In genomic region chr1:152479792-152480595, GRCh38 we compare ENCODE assay signal across 8 cellular contexts. TPM values are rescaled to one million over a fixed set of nuclear protein-coding genes. Genes with fewer than 3 reads are reported as not detected.
DNase-seq lines count a peak whose midpoint lies in the region; ATAC-seq and TF ChIP-seq lines count a peak whose summit lies in the region.

No MANE protein-coding gene starts in this region.

- H3K27ac ChIP-seq in Karpas-422 (ENCODE audit: low read length) (no peak overlapping the region), dorsolateral prefrontal cortex (no peak overlapping the region)

- H3K9ac ChIP-seq in Karpas-422 (ENCODE audit: low read length) = no peak overlapping the region

- H3K9me2 ChIP-seq in Karpas-422 (replicated peaks; ENCODE audit: insufficient read depth, low read length) = no peaks in the 10 kb centered on the region

- no peaks in the 10 kb centered on the region for H3K79me2 ChIP-seq in Karpas-422 (ENCODE audit: low read length)

- peaks cover 3% of the 10 kb centered on the region; the same call in 1 of the 2 replicates for H3K4me1 ChIP-seq in Karpas-422 (ENCODE audit: low read length)

- H3K9me3 ChIP-seq in Karpas-422 (ENCODE audit: low read length) = peaks cover 5% of the 10 kb centered on the region

- H3K4me3 ChIP-seq in Karpas-422 (ENCODE audit: low read length) = no peak overlapping the region
- no peak overlapping the region for H3K4me3 ChIP-seq in dorsolateral prefrontal cortex

- DNase-seq in EH (ENCODE audit: low read depth) = peak; percentile 61
- peak; percentile 94 for DNase-seq in Karpas-422
- DNase-seq in activated CD4-positive, CD25-positive, alpha-beta regulatory T cell treated with anti-CD3 and anti-CD28 coated beads, Interleukin-2, amount 50 U/mL, for 72 hours = peak; percentile 70
- DNase-seq in dorsolateral prefrontal cortex = no peak
- DNase-seq in stimulated activated CD4-positive, alpha-beta T cell treated with anti-CD3 and anti-CD28 coated beads, Interleukin-12 subunit alpha, Interleukin-12 subunit beta, amount 100 ng/mL, for 24 hours (ENCODE audit: low read depth in 2 of 2) = peak; percentile 32 to 75
- DNase-seq in NCI-H2227 (lab: John Stamatoyannopoulos, UW; ENCODE audit: unreplicated experiment) = no peak
- no peak for DNase-seq in NCI-H345 (lab: John Stamatoyannopoulos, UW)

- ATAC-seq in HG03469 (IDR thresholded peaks at IDR 0.05; ENCODE audit: unreplicated experiment) = no peak

- 0 out of 2 replicates have a peak overlapping the region, but pooled peaks have one; percentile 20 for H2AFZ ChIP-seq in Karpas-422 (ENCODE audit: low read length)

- no peaks in the 10 kb centered on the region for H3K27me3 ChIP-seq in Karpas-422 (ENCODE audit: low read length)
- peaks cover 0 to 7% (median 0%) of the 10 kb centered on the region in 45 donors for H3K27me3 ChIP-seq in dorsolateral prefrontal cortex

- H4K20me1 ChIP-seq in Karpas-422 (ENCODE audit: insufficient read depth, low read depth, low read length) = no peaks in the 10 kb centered on the region

- H3K36me3 ChIP-seq in Karpas-422 (ENCODE audit: insufficient read depth, low read length) = no peaks in the 10 kb centered on the region

- intact Hi-C loops in dorsolateral prefrontal cortex (cut with DNase I) = no loop called here

- peak in 34 of 56 donors; percentile 8 to 46 (median 26) for TF ChIP-seq CTCF in dorsolateral prefrontal cortex (IDR thresholded peaks at IDR 0.05 in 54 of 56, conservative IDR thresholded peaks at IDR 0.05 in 2 of 56; ENCODE audit: low read depth in 1 of 56, partially characterized antibody in 56 of 56)

- H3K4me2 ChIP-seq in Karpas-422 (ENCODE audit: low read depth, low read length, poor library complexity, severe bottlenecking) = no peak overlapping the region

RNA-seq across cellular contexts. Expression of gene LCE5A, which starts 30.6 kb away (rescaled TPM):
- total RNA-seq in Karpas-422 (2014; rRNA removed; shearing (Covaris generic); ENCODE audit: low replicate concordance) = not detected in 2 replicates
- under 1 TPM in 2 of 120 experiments, not detected in 118; 0.63 to 0.80 TPM for total RNA-seq in dorsolateral prefrontal cortex

RNA-seq across cellular contexts. Expression of gene CRCT1, which starts 34.3 kb away (rescaled TPM):
- total RNA-seq in Karpas-422 (2014; rRNA removed; shearing (Covaris generic); ENCODE audit: low replicate concordance) = not detected in 2 replicates
- total RNA-seq in dorsolateral prefrontal cortex = not detected

Comparison
In these comparisons a context has a peak if more than half of its experiments do, and no peak if none do; other contexts are left out.
1. DNase-seq: peak in EH (single experiment), Karpas-422 (single experiment), activated CD4-positive, CD25-positive, alpha-beta regulatory T cell treated with anti-CD3 and anti-CD28 coated beads, Interleukin-2, amount 50 U/mL, for 72 hours (single experiment) and stimulated activated CD4-positive, alpha-beta T cell treated with anti-CD3 and anti-CD28 coated beads, Interleukin-12 subunit alpha, Interleukin-12 subunit beta, amount 100 ng/mL, for 24 hours (2 of 2); none in dorsolateral prefrontal cortex (0 of 10), NCI-H2227 (single experiment) and NCI-H345 (single experiment).